ENCODE assay signal across 1 cellular context in the genomic region with DNA sequence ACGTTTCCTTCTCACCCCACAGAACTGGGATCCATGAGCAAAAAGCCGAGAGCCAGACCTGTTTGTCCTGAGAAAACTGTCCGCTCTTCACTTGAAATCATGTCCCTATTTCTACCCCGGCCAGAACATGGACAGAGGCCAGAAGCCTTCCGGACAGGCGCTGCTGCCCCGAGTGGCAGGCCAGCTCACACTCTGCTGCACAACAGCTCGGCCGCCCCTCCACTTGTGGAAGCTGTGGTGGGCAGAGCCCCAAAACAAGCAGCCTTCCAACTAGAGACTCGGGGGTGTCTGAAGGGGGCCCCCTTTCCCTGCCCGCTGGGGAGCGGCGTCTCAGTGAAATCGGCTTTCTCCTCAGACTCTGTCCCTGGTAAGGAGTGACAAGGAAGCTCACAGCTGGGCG.
TF ChIP-seq lines count a peak whose summit lies in the region.

No MANE protein-coding gene starts in this region.

TF ChIP-seq in GM12878, 131 proteins besides CTCF, POLR2A, EP300 and RAD21:
- no peak for TF ChIP-seq DPF2 (IDR thresholded peaks at IDR 0.05)
- no peak for TF ChIP-seq ZNF274 (IDR thresholded peaks at IDR 0.05; ENCODE audit: insufficient read depth, insufficient read length)
- no peak for TF ChIP-seq RBBP5 (conservative IDR thresholded peaks at IDR 0.05)
- no peak for TF ChIP-seq PML (IDR thresholded peaks at IDR 0.05; ENCODE audit: low read length)
- TF ChIP-seq NKRF (conservative IDR thresholded peaks at IDR 0.05), result no peak
- no peak for TF ChIP-seq SUZ12 (IDR thresholded peaks at IDR 0.05; ENCODE audit: unreplicated experiment)
- TF ChIP-seq KLF5 (IDR thresholded peaks at IDR 0.05; ENCODE audit: partially characterized antibody), result no peak
- TF ChIP-seq MLLT1 (IDR thresholded peaks at IDR 0.05), result no peak
